ENCODE assay signal across 24 cellular contexts in the genomic region with DNA sequence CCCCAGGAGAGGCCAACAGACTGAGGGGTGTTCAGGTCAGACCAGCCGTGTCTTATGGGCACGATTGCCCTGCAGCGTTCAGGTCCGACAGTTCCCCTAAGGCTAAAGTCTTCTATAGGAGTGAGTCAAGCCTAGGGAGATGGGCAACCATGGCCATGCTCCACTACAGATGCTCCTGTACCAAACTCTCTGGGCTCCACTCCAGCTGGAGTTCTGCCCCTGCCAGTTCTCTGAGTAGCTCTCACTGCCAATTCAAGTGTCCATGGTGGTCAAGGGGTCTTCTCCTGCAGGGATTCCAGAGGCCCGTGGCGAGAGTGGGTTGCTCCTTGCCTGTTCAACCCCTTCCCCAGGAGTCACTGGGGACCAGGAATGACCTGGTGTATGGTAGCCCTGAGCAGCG. TPM values are rescaled to one million over a fixed set of nuclear protein-coding genes. Genes with fewer than 3 reads are reported as not detected.
"Had no signal": no experiment of that assay in that cellular context is flagged by ENCODE, and none has a peak within 500 bp of the region (broad histone marks: within the 10 kb centered on the region; RNA-seq: fewer than 3 reads in every experiment).

No MANE protein-coding gene starts in this region.

- H3K36me3 Mint-ChIP-seq: activated naive CD8-positive, alpha-beta T cell; T-cell had no signal

- H3K27me3 Mint-ChIP-seq: activated B cell treated with CpG ODN at 0.5 μM for 24 hours; activated CD4-positive, alpha-beta memory T cell treated with anti-CD3 and anti-CD28 coated beads for 36 hours; activated CD4-positive, alpha-beta T cell treated with anti-CD3 and anti-CD28 coated beads, Interleukin-2, amount 10 ng/mL, durations not matched to agents 24 days and 14 days; activated naive CD8-positive, alpha-beta T cell had no signal

- H3K4me3 ChIP-seq: cardiac muscle cell, SK-N-MC had no signal

- DNase-seq: activated B cell treated with CpG ODN at 0.5 μM for 24 hours; activated CD4-positive, alpha-beta memory T cell treated with anti-CD3 and anti-CD28 coated beads for 36 hours; activated CD4-positive, alpha-beta T cell treated with anti-CD3 and anti-CD28 coated beads for 1 hour; activated CD4-positive, alpha-beta T cell treated with anti-CD3 and anti-CD28 coated beads, Interleukin-2, amount 10 ng/mL, durations not matched to agents 24 days and 14 days; activated CD8-positive, alpha-beta memory T cell treated with anti-CD3 and anti-CD28 coated beads for 24 hours; activated gamma-delta T cell; activated naive CD4-positive, alpha-beta T cell treated with anti-CD3 and anti-CD28 coated beads for 36 hours; activated T-cell treated with anti-CD3 and anti-CD28 coated beads, Interleukin-2, amount 50 U/mL, for 4 hours; brain microvascular endothelial cell; NCI-H1105 treated with DMSO at 0.1 percent for 48 hours; NCI-H146; NCI-H187 treated with DMSO at 0.1 percent for 48 hours; NCI-H2081 treated with DMSO at 0.1 percent for 48 hours; NCI-H446; NCI-H524; RPMI8226; T-cell; T-helper 2 cell; T1000 had no signal

- H3K9me3 Mint-ChIP-seq: activated B cell treated with CpG ODN at 0.5 μM for 24 hours; activated CD4-positive, alpha-beta memory T cell treated with anti-CD3 and anti-CD28 coated beads for 36 hours; activated naive CD4-positive, alpha-beta T cell treated with anti-CD3 and anti-CD28 coated beads for 36 hours; activated T-cell treated with anti-CD3 and anti-CD28 coated beads, Interleukin-2, amount 50 U/mL, for 4 hours; T-cell had no signal

- H3K27ac ChIP-seq: brain microvascular endothelial cell, cardiac muscle cell, SK-N-MC had no signal

- ATAC-seq: activated T-cell treated with anti-CD3 and anti-CD28 coated beads, Interleukin-2, amount 50 U/mL, for 4 hours; Right ventricle myocardium inferior; T-cell had no signal

- H3K4me1 Mint-ChIP-seq: activated B cell treated with CpG ODN at 0.5 μM for 24 hours; activated CD4-positive, alpha-beta T cell treated with anti-CD3 and anti-CD28 coated beads, Interleukin-2, amount 10 ng/mL, durations not matched to agents 24 days and 14 days had no signal

- H3K27me3 ChIP-seq: brain microvascular endothelial cell, cardiac muscle cell had no signal

- H3K27ac Mint-ChIP-seq: activated B cell treated with CpG ODN at 0.5 μM for 24 hours; activated CD4-positive, alpha-beta memory T cell treated with anti-CD3 and anti-CD28 coated beads for 36 hours; activated CD4-positive, alpha-beta T cell treated with anti-CD3 and anti-CD28 coated beads, Interleukin-2, amount 10 ng/mL, durations not matched to agents 24 days and 14 days; activated naive CD4-positive, alpha-beta T cell treated with anti-CD3 and anti-CD28 coated beads for 36 hours; activated naive CD8-positive, alpha-beta T cell; T-cell had no signal

- H3K36me3 ChIP-seq: brain microvascular endothelial cell, cardiac muscle cell had no signal

- H3K4me3 Mint-ChIP-seq: activated B cell treated with CpG ODN at 0.5 μM for 24 hours; activated CD4-positive, alpha-beta memory T cell treated with anti-CD3 and anti-CD28 coated beads for 36 hours; activated CD4-positive, alpha-beta T cell treated with anti-CD3 and anti-CD28 coated beads, Interleukin-2, amount 10 ng/mL, durations not matched to agents 24 days and 14 days; activated naive CD4-positive, alpha-beta T cell treated with anti-CD3 and anti-CD28 coated beads for 36 hours; activated naive CD8-positive, alpha-beta T cell; activated T-cell treated with anti-CD3 and anti-CD28 coated beads, Interleukin-2, amount 50 U/mL, for 4 hours; T-cell had no signal

RNA-seq across cellular contexts. Expression of a gene that starts 38.2 kb away (rescaled TPM):
- total RNA-seq: OCI-LY7 had no signal
